In the genomic region with DNA sequence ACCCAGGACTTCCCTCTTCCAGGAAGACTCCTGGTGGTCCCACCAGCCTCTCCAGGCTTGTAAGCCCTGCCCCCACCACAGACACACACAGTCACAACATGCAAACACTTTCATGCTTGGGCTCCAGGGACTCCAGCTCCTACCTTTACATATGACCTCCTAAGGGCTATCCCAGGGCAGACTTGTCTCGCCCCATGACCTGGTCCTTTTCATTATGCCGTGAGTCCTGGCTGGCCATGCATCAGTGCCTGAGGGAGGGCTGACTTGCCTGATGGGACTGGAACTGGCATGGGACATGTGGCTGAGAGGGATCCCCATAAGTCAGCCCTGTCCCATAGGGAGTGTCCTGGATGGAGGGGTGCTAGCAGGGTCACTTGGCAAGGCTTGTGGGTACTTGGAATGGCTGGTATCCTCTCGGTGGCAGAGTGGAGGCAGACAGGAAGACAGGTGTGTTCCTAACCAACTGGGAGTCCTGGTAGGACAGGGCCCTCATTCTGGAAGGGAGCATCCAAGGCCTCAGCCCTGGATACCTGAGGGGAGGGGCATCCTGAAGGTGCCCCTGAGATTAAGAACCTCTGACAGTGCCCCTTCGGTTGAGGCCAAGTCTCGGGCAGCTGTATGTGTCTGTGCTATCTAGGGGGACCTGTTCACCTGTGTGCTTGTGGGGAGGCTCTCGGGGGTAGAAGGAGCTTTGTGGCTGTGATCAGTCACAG, we compare ENCODE assay signal across 32 cellular contexts. TPM values are rescaled to one million over a fixed set of nuclear protein-coding genes. Genes with fewer than 3 reads are reported as not detected.
DNase-seq lines count a peak whose midpoint lies in the region; ATAC-seq and TF ChIP-seq lines count a peak whose summit lies in the region.
"Had no signal": no experiment of that assay in that cellular context is flagged by ENCODE, and none has a peak within 500 bp of the region (broad histone marks: within the 10 kb centered on the region; RNA-seq: fewer than 3 reads in every experiment).

No MANE protein-coding gene starts in this region.

- H3K27me3 ChIP-seq in heart right ventricle: no peaks in the 10 kb centered on the region
- H3K27me3 ChIP-seq: BE2C, right lobe of liver had no signal

- DNase-seq in heart right ventricle: no peak
- no peak for DNase-seq in Right ventricle myocardium inferior (ENCODE audit: missing footprints)
- peak; percentile 25 for DNase-seq in ecto neural progenitor cell (ENCODE audit: low spot score)
- DNase-seq in osteocyte (ENCODE audit: extremely low spot score, unreplicated experiment): peak; percentile 78
- DNase-seq in COLO829 (ENCODE audit: low spot score): no peak
- no peak for DNase-seq in globus pallidus (ENCODE audit: low spot score)
- DNase-seq: ACHN; activated CD4-positive, alpha-beta T cell treated with anti-CD3 and anti-CD28 coated beads, Interleukin-2, amount 10 ng/mL, durations not matched to agents 7 days and 5 days; activated naive CD4-positive, alpha-beta T cell treated with anti-CD3 and anti-CD28 coated beads, Interleukin-2, amount 50 U/mL, for 16 hours; BE2C; CD8-positive, alpha-beta memory T cell; foreskin keratinocyte; GF-D8; NCI-H1105 treated with DMSO at 0.1 percent for 48 hours; NCI-H1930; NCI-H526; PC-9; right lobe of liver; SHP77 treated with DMSO at 0.1 percent for 48 hours; stimulated activated naive B cell treated with anti-CD40 and anti-IgM and Interleukin-4, amounts not matched to agents 10 μg/mL and 1 μg/mL and 100 μg/mL, for 72 hours; SW 1271; T-helper 9 cell had no signal

- no peaks in the 10 kb centered on the region for H3K36me3 Mint-ChIP-seq in osteocyte (ENCODE audit: unreplicated experiment)
- H3K36me3 Mint-ChIP-seq: CD8-positive, alpha-beta memory T cell; natural killer cell treated with Interleukin-12 subunit alpha and Interleukin-12 subunit beta and Interleukin-15 and Interleukin-18, amount 100 ng/mL, for 72 hours; stimulated activated naive B cell treated with anti-CD40 and anti-IgM and Interleukin-4, amounts not matched to agents 10 μg/mL and 1 μg/mL and 100 μg/mL, for 72 hours had no signal

- H3K27me3 Mint-ChIP-seq in osteocyte (ENCODE audit: unreplicated experiment): peaks cover 4% of the 10 kb centered on the region
- H3K27me3 Mint-ChIP-seq: activated CD4-positive, alpha-beta T cell treated with anti-CD3 and anti-CD28 coated beads, Interleukin-2, amount 10 ng/mL, durations not matched to agents 7 days and 5 days had no signal

- H3K9me3 Mint-ChIP-seq in osteocyte (ENCODE audit: unreplicated experiment): no peaks in the 10 kb centered on the region
- H3K9me3 Mint-ChIP-seq: activated CD4-positive, alpha-beta T cell treated with anti-CD3 and anti-CD28 coated beads, Interleukin-2, amount 10 ng/mL, durations not matched to agents 7 days and 5 days; CD8-positive, alpha-beta memory T cell; natural killer cell treated with Interleukin-12 subunit alpha and Interleukin-12 subunit beta and Interleukin-15 and Interleukin-18, amount 100 ng/mL, for 72 hours; stimulated activated naive B cell treated with anti-CD40 and anti-IgM and Interleukin-4, amounts not matched to agents 10 μg/mL and 1 μg/mL and 100 μg/mL, for 72 hours had no signal

- intact Hi-C loops in heart right ventricle (cut with DNase I) (loop anchor here in 5 of 10 donors (1.0 to 5.0 kb wide), 4 partner anchors 36 to 41 kb away; no protein-coding TSS in a partner anchor), Right ventricle myocardium inferior (cut with DNase I) (loop anchor here (1.0 kb wide), 1 partner anchor 41 kb away; no protein-coding TSS in a partner anchor)

- no peak overlapping the region for H3K27ac Mint-ChIP-seq in osteocyte (ENCODE audit: unreplicated experiment)
- H3K27ac Mint-ChIP-seq: activated CD4-positive, alpha-beta T cell treated with anti-CD3 and anti-CD28 coated beads, Interleukin-2, amount 10 ng/mL, durations not matched to agents 7 days and 5 days; CD8-positive, alpha-beta memory T cell; natural killer cell treated with Interleukin-12 subunit alpha and Interleukin-12 subunit beta and Interleukin-15 and Interleukin-18, amount 100 ng/mL, for 72 hours; stimulated activated naive B cell treated with anti-CD40 and anti-IgM and Interleukin-4, amounts not matched to agents 10 μg/mL and 1 μg/mL and 100 μg/mL, for 72 hours had no signal

- H3K4me1 Mint-ChIP-seq in osteocyte (ENCODE audit: unreplicated experiment): no peaks in the 10 kb centered on the region

- no peaks in the 10 kb centered on the region for H3K9me3 ChIP-seq in heart right ventricle
- H3K9me3 ChIP-seq: BE2C, esophagus muscularis mucosa, right lobe of liver had no signal

- 62 to 67% methylated on average over 6 of the region's 6 CpGs for WGBS in heart right ventricle, 2 donors

- H3K4me3 Mint-ChIP-seq in osteocyte (ENCODE audit: unreplicated experiment): no peak overlapping the region
- H3K4me3 Mint-ChIP-seq: activated CD4-positive, alpha-beta T cell treated with anti-CD3 and anti-CD28 coated beads, Interleukin-2, amount 10 ng/mL, durations not matched to agents 7 days and 5 days; CD8-positive, alpha-beta memory T cell; natural killer cell treated with Interleukin-12 subunit alpha and Interleukin-12 subunit beta and Interleukin-15 and Interleukin-18, amount 100 ng/mL, for 72 hours; stimulated activated naive B cell treated with anti-CD40 and anti-IgM and Interleukin-4, amounts not matched to agents 10 μg/mL and 1 μg/mL and 100 μg/mL, for 72 hours had no signal

- peak overlapping the region; percentile 47 to 99 (median 94) for H3K27ac ChIP-seq in heart right ventricle
- H3K27ac ChIP-seq: esophagus muscularis mucosa, foreskin keratinocyte, PC-9, right lobe of liver had no signal

- peaks cover 0 to 55% (median 22%) of the 10 kb centered on the region in 9 donors for H3K4me1 ChIP-seq in heart right ventricle
- H3K4me1 ChIP-seq: BE2C, foreskin keratinocyte, right lobe of liver had no signal

- H3K36me3 ChIP-seq in heart right ventricle: peaks cover 0 to 4% (median 0%) of the 10 kb centered on the region in 9 donors
- H3K36me3 ChIP-seq: BE2C, esophagus muscularis mucosa, right lobe of liver had no signal

- ATAC-seq in heart right ventricle: no peak
- ATAC-seq in Right ventricle myocardium inferior: no peak
- ATAC-seq in GM18861 (IDR thresholded peaks at IDR 0.05; ENCODE audit: unreplicated experiment): no peak
- ATAC-seq: foreskin keratinocyte; HCT116; natural killer cell treated with Interleukin-12 subunit alpha and Interleukin-12 subunit beta and Interleukin-15 and Interleukin-18, amount 100 ng/mL, for 72 hours; right lobe of liver; stimulated activated naive B cell treated with anti-CD40 and anti-IgM and Interleukin-4, amounts not matched to agents 10 μg/mL and 1 μg/mL and 100 μg/mL, for 72 hours had no signal

- peak overlapping the region in 1 of 10 donors; percentile 51 for H3K4me3 ChIP-seq in heart right ventricle
- H3K4me3 ChIP-seq: esophagus muscularis mucosa, K562, PC-9, right lobe of liver had no signal

- TF ChIP-seq CTCF in heart right ventricle (IDR thresholded peaks at IDR 0.05) (no peak), osteocyte (IDR thresholded peaks at IDR 0.05) (no peak)

RNA-seq across cellular contexts. Expression of gene HHATL, which starts 0.5 kb away (rescaled TPM):
- total RNA-seq in heart right ventricle: 100 to 1,000 TPM; 390 to 998 (median 624) TPM
- 1,000 to 10,000 TPM in 1 of 2 donors, 100 to 1,000 TPM in 1; 332 to 2,035 TPM for polyA plus RNA-seq in heart right ventricle
- total RNA-seq in Right ventricle myocardium inferior: 440 TPM
- total RNA-seq in osteocyte: not detected in 2 replicates
- total RNA-seq: activated CD4-positive, alpha-beta T cell treated with anti-CD3 and anti-CD28 coated beads, Interleukin-2, amount 10 ng/mL, durations not matched to agents 7 days and 5 days; bronchial epithelial cell; CD8-positive, alpha-beta memory T cell; foreskin keratinocyte; HT1080; K562; MCF 10A; mononuclear cell; natural killer cell treated with Interleukin-12 subunit alpha and Interleukin-12 subunit beta and Interleukin-15 and Interleukin-18, amount 100 ng/mL, for 72 hours; PC-9 had no signal
- polyA plus RNA-seq: CD8-positive, alpha-beta memory T cell; foreskin keratinocyte; K562 had no signal

RNA-seq across cellular contexts. Expression of gene KLHL40, which starts 17.8 kb away (rescaled TPM):
- total RNA-seq in heart right ventricle: 1 to 10 TPM in 3 of 10 donors, under 1 TPM in 7; 0.26 to 1.6 (median 0.85) TPM
- polyA plus RNA-seq in heart right ventricle: 1 to 10 TPM in 1 of 2 donors, under 1 TPM in 1; 0.51 to 8.3 TPM
- total RNA-seq in Right ventricle myocardium inferior: not detected
- total RNA-seq in osteocyte: not detected in 2 replicates
- total RNA-seq: activated CD4-positive, alpha-beta T cell treated with anti-CD3 and anti-CD28 coated beads, Interleukin-2, amount 10 ng/mL, durations not matched to agents 7 days and 5 days; bronchial epithelial cell; CD8-positive, alpha-beta memory T cell; foreskin keratinocyte; HT1080; K562; lower leg skin; MCF 10A; mononuclear cell; natural killer cell treated with Interleukin-12 subunit alpha and Interleukin-12 subunit beta and Interleukin-15 and Interleukin-18, amount 100 ng/mL, for 72 hours; PC-9 had no signal
- polyA plus RNA-seq: CD8-positive, alpha-beta memory T cell; foreskin keratinocyte; K562 had no signal

RNA-seq across cellular contexts. Expression of gene ZBTB47, which starts 49.6 kb away (rescaled TPM):
- total RNA-seq in heart right ventricle (100 to 1,000 TPM in 9 of 10 donors, 10 to 100 TPM in 1; 86.7 to 145 (median 112) TPM), Right ventricle myocardium inferior (80.2 TPM), osteocyte (26.7 and 29.2 TPM in 2 replicates)
- 10 to 100 TPM; 52.2 to 68.9 TPM for polyA plus RNA-seq in heart right ventricle
- polyA plus RNA-seq: CD8-positive, alpha-beta memory T cell had no signal

Comparison
In these comparisons a context has a peak if more than half of its experiments do, and no peak if none do; other contexts are left out.
1. DNase-seq: peak in ecto neural progenitor cell (single experiment) and osteocyte (single experiment); none in heart right ventricle (0 of 2), Right ventricle myocardium inferior (single experiment), COLO829 (single experiment) and globus pallidus (single experiment).
2. RNA of gene HHATL, which starts 0.5 kb away (total RNA-seq): 390 to 998 TPM in heart right ventricle and 440 TPM in Right ventricle myocardium inferior (single experiment); not detected in osteocyte; every median in the first group is over 100 times any median in the second.